23 cellular contexts compared by ENCODE assay signal in the genomic region with DNA sequence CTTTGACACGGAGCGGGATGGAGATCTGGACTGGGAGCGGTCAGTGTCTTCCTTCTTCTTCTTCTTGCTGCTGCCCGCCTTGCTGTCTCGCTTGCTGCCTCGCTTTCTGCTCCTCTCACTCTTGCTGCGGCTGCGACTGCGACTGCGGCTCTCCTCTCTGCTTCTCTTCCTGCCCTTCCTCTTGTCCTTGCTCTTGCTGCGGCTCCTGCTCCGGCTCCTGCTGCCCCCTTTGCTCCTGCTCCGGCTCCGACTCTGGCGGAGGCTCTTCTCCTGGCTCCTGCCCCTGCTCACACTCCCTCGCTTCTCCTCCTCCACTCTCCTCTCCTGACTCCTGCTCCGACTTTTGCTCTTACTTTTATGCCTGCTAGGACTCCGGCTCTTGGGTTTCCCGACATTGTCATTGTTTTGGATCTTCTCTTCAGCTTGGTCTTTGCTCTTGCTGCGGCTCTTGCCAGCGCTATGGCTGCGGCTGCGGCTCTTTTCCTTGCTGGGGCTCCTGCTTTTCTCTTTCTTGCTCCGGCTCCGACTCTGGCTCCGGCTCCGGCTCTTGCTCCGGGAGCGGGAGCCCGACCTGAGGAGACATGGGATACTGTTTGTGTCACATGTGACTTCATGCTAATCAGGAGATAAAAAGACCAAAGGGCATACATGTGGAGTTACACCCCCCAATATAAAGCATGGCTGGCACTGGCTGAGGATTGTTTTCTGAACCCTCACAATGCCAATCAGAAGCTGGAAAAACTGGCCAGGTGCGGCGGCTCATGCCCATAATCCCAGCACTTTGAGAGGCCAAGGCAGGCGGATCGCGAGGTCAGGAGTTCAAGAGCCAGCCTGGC. TPM values are rescaled to one million over a fixed set of nuclear protein-coding genes. Genes with fewer than 3 reads are reported as not detected.
DNase-seq lines count a peak whose midpoint lies in the region; ATAC-seq and TF ChIP-seq lines count a peak whose summit lies in the region.
"Had no signal": no experiment of that assay in that cellular context is flagged by ENCODE, and none has a peak within 500 bp of the region (broad histone marks: within the 10 kb centered on the region; RNA-seq: fewer than 3 reads in every experiment).

No MANE protein-coding gene starts in this region.

- no peaks in the 10 kb centered on the region for H3K9me3 ChIP-seq in breast epithelium
- no peaks in the 10 kb centered on the region for H3K9me3 ChIP-seq in SK-N-MC (ENCODE audit: low read depth, low read length)
- no peaks in the 10 kb centered on the region for H3K9me3 ChIP-seq in liver (ENCODE audit: control insufficient read depth in 4 of 4, low read length in 3 of 4)
- no peaks in the 10 kb centered on the region for H3K9me3 ChIP-seq in spleen
- H3K9me3 ChIP-seq: sigmoid colon, suprapubic skin, uterus had no signal

- in situ Hi-C loops in ACHN (cut with HindIII; ENCODE audit: low pct_ligation_motif_present, low pct_unique_long_range_greater_than_20kb, low sequenced_read_pairs), result no loop called here

- no peak for DNase-seq in MCF 10A (ENCODE audit: unreplicated experiment)
- DNase-seq in breast epithelium (ENCODE audit: low spot score in 2 of 2), result no peak
- no peak for DNase-seq in SK-N-MC (ENCODE audit: low read depth, low spot score)
- peak; percentile 51 for DNase-seq in spleen
- no peak for DNase-seq in hepatic stellate cell (ENCODE audit: low spot score)
- no peak for DNase-seq in ACHN
- DNase-seq: activated B cell treated with CpG ODN at 0.5 μM for 24 hours; activated CD4-positive, alpha-beta memory T cell treated with anti-CD3 and anti-CD28 coated beads, Interleukin-2, amount 10 ng/mL, durations not matched to agents 7 days and 5 days; H7; KG1; mesenchymal stem cell; naive B cell; NCI-H146; NCI-H2171; NCI-H524; sigmoid colon; T-helper 9 cell; uterus had no signal

- H3K4me1 ChIP-seq in breast epithelium, result no peaks in the 10 kb centered on the region
- peaks cover 11 to 50% (median 36%) of the 10 kb centered on the region in 4 donors for H3K4me1 ChIP-seq in liver (ENCODE audit: control insufficient read depth in 4 of 4, insufficient read depth in 4 of 4, low read length in 3 of 4)
- H3K4me1 ChIP-seq in spleen, result no peaks in the 10 kb centered on the region
- H3K4me1 ChIP-seq: suprapubic skin, uterus had no signal

- ATAC-seq in HG02885 (IDR thresholded peaks at IDR 0.05; ENCODE audit: poor library complexity, unreplicated experiment), result no peak

- H3K27me3 ChIP-seq in breast epithelium, result no peaks in the 10 kb centered on the region
- no peaks in the 10 kb centered on the region for H3K27me3 ChIP-seq in liver (ENCODE audit: control insufficient read depth in 4 of 4, insufficient read depth in 4 of 4, low read length in 3 of 4)
- H3K27me3 ChIP-seq in spleen (replicated peaks in 1 of 7), result no peaks in the 10 kb centered on the region
- H3K27me3 ChIP-seq: sigmoid colon, suprapubic skin, uterus had no signal

- POLR2A ChIA-PET in MCF 10A (lab: Yijun Ruan, JAX), result interaction anchor here (0.6 to 0.9 kb wide), 2 partner anchors 8 to 1600 kb away, joined by 3 to 4 read pairs; no protein-coding TSS in a partner anchor

- peak overlapping the region; percentile 67 for H3K27ac Mint-ChIP-seq in MCF 10A (ENCODE audit: low read depth, unreplicated experiment)
- H3K27ac Mint-ChIP-seq: activated B cell treated with CpG ODN at 0.5 μM for 24 hours; activated CD4-positive, alpha-beta memory T cell treated with anti-CD3 and anti-CD28 coated beads, Interleukin-2, amount 10 ng/mL, durations not matched to agents 7 days and 5 days had no signal

- no peak overlapping the region for H3K4me3 Mint-ChIP-seq in MCF 10A (ENCODE audit: unreplicated experiment)
- H3K4me3 Mint-ChIP-seq: activated B cell treated with CpG ODN at 0.5 μM for 24 hours; activated CD4-positive, alpha-beta memory T cell treated with anti-CD3 and anti-CD28 coated beads, Interleukin-2, amount 10 ng/mL, durations not matched to agents 7 days and 5 days; naive B cell had no signal

- WGBS in liver, result 59% methylated on average over 35 of the region's 35 CpGs
- 95 to 97% (median 95%) methylated on average over 30 to 35 of the region's 35 CpGs for WGBS in spleen, 5 donors

- no TSS peak for BruUV-seq in MCF 10A (replicated peaks; lab: Mats Ljungman, UMichigan)

- TF ChIP-seq RAD21 in liver (IDR thresholded peaks at IDR 0.05), result peak; percentile 5 to 11

- H3K9ac ChIP-seq in SK-N-MC (ENCODE audit: insufficient read length) (no peak overlapping the region), liver (ENCODE audit: low read depth in 1 of 2, low read length in 2 of 2) (no peak overlapping the region)

- TF ChIP-seq CTCF in MCF 10A (IDR thresholded peaks at IDR 0.05; ENCODE audit: unreplicated experiment) (no peak), breast epithelium (IDR thresholded peaks at IDR 0.05) (no peak), liver (IDR thresholded peaks at IDR 0.05; ENCODE audit: low read depth, low read length, missing input control) (no peak), spleen (IDR thresholded peaks at IDR 0.05 in 8 of 11, conservative IDR thresholded peaks at IDR 0.05 in 3 of 11) (no peak)

- H3K27ac ChIP-seq in breast epithelium (no peak overlapping the region), SK-N-MC (peak overlapping the region; percentile 31; the same call in 1 of the 2 replicates), liver (ENCODE audit: low read depth in 1 of 2, low read length in 2 of 2) (peak overlapping the region; percentile 52 to 61), spleen (no peak overlapping the region)
- H3K27ac ChIP-seq: C4-2B, sigmoid colon, suprapubic skin, uterus had no signal

- no peaks in the 10 kb centered on the region for H3K9me3 Mint-ChIP-seq in MCF 10A (ENCODE audit: unreplicated experiment)
- H3K9me3 Mint-ChIP-seq: activated B cell treated with CpG ODN at 0.5 μM for 24 hours; activated CD4-positive, alpha-beta memory T cell treated with anti-CD3 and anti-CD28 coated beads, Interleukin-2, amount 10 ng/mL, durations not matched to agents 7 days and 5 days had no signal

- H3K27me3 Mint-ChIP-seq in MCF 10A (ENCODE audit: insufficient read depth, unreplicated experiment), result no peaks in the 10 kb centered on the region
- H3K27me3 Mint-ChIP-seq: activated B cell treated with CpG ODN at 0.5 μM for 24 hours; activated CD4-positive, alpha-beta memory T cell treated with anti-CD3 and anti-CD28 coated beads, Interleukin-2, amount 10 ng/mL, durations not matched to agents 7 days and 5 days; naive B cell had no signal

- H3K36me3 Mint-ChIP-seq in MCF 10A (ENCODE audit: insufficient read depth, unreplicated experiment), result peaks cover 99% of the 10 kb centered on the region

- TF ChIP-seq POLR2A in breast epithelium (IDR thresholded peaks at IDR 0.05) (no peak), spleen (IDR thresholded peaks at IDR 0.05) (no peak)

- H3K4me1 Mint-ChIP-seq in MCF 10A (ENCODE audit: insufficient read depth, unreplicated experiment), result no peaks in the 10 kb centered on the region
- H3K4me1 Mint-ChIP-seq: activated B cell treated with CpG ODN at 0.5 μM for 24 hours; activated CD4-positive, alpha-beta memory T cell treated with anti-CD3 and anti-CD28 coated beads, Interleukin-2, amount 10 ng/mL, durations not matched to agents 7 days and 5 days had no signal

- intact Hi-C loops in MCF 10A (cut with micrococcal nuclease) (no loop called here), breast epithelium (cut with DNase I; ENCODE audit: low total_unique reads) (no loop called here), spleen (cut with DNase I; ENCODE audit: low total_unique reads) (no loop called here)

- no peaks in the 10 kb centered on the region for H3K36me3 ChIP-seq in breast epithelium
- H3K36me3 ChIP-seq in SK-N-MC (ENCODE audit: insufficient read depth, low read length), result peaks cover 86% of the 10 kb centered on the region
- peaks cover 15 to 42% (median 34%) of the 10 kb centered on the region in 4 donors for H3K36me3 ChIP-seq in liver (ENCODE audit: control insufficient read depth in 4 of 4, insufficient read depth in 3 of 4, low read depth in 1 of 4, low read length in 3 of 4)
- H3K36me3 ChIP-seq in spleen, result peaks cover 7 to 100% (median 91%) of the 10 kb centered on the region in 6 donors

- CTCF ChIA-PET in MCF 10A (lab: Yijun Ruan, JAX), result interaction anchor here (0.7 kb wide), 1 partner anchor 33 kb away, joined by 5 read pairs; no protein-coding TSS in a partner anchor

- H3K4me3 ChIP-seq in breast epithelium (no peak overlapping the region), SK-N-MC (no peak overlapping the region), liver (ENCODE audit: low read depth in 1 of 3, low read length in 3 of 3) (peak overlapping the region in 1 of 3 donors; percentile 4), spleen (no peak overlapping the region)
- H3K4me3 ChIP-seq: sigmoid colon, suprapubic skin, uterus had no signal

TF ChIP-seq in liver, 16 proteins besides CTCF, POLR2A, EP300 and RAD21 (continues in another document):
- no peak for TF ChIP-seq ZBTB33 (IDR thresholded peaks at IDR 0.05)

RNA-seq across cellular contexts. Expression of gene TMEM200B, which starts 25.2 kb away (rescaled TPM):
- total RNA-seq in MCF 10A (2022) (not detected in 2 replicates), breast epithelium (10 to 100 TPM in 2 of 3 donors, 1 to 10 TPM in 1; 4.5 to 21.0 (median 12.1) TPM), liver (1 to 10 TPM in 1 of 2 donors, under 1 TPM in 1; 0.84 to 4.5 TPM), spleen (1 to 10 TPM; 3.2 to 5.6 (median 4.3) TPM)
- polyA plus RNA-seq in liver (1 to 10 TPM; 1.2 to 1.9 TPM), spleen (1 to 10 TPM in 2 of 3 donors, under 1 TPM in 1; 0.98 to 2.3 (median 1.7) TPM)
- total RNA-seq: activated B cell treated with CpG ODN at 0.5 μM for 24 hours; activated CD4-positive, alpha-beta memory T cell treated with anti-CD3 and anti-CD28 coated beads, Interleukin-2, amount 10 ng/mL, durations not matched to agents 7 days and 5 days; HT-29 had no signal

RNA-seq across cellular contexts. Expression of gene SRSF4, which starts 32.8 kb away (rescaled TPM):
- total RNA-seq in MCF 10A (2022) (95.8 and 97.9 TPM in 2 replicates), breast epithelium (10 to 100 TPM; 79.7 to 86.2 (median 85.2) TPM), liver (10 to 100 TPM; 26.3 to 45.8 TPM), spleen (10 to 100 TPM; 77.6 to 94.7 (median 87.6) TPM)
- polyA plus RNA-seq in liver (10 to 100 TPM; 24.0 to 34.1 TPM), spleen (10 to 100 TPM; 36.9 to 66.4 (median 62.4) TPM)

Comparison
In these comparisons a context has a peak if more than half of its experiments do, and no peak if none do; other contexts are left out.
1. H3K27ac ChIP-seq: peak in SK-N-MC (single experiment) and liver (2 of 2); none in breast epithelium (0 of 2) and spleen (0 of 8).